8 cellular contexts compared by ENCODE assay signal in genomic region chr7:115008465-115009114, GRCh38.
A peak's percentile ranks its signal among the peaks of the same experiment; 100 is the strongest.
DNase-seq lines count a peak whose midpoint lies in the region; ATAC-seq, FAIRE-seq and TF ChIP-seq lines count a peak whose summit lies in the region.

No MANE protein-coding gene starts in this region.

- no peak overlapping the region for H3K27ac ChIP-seq in PC-3 (ENCODE audit: low read length)

- no peaks in the 10 kb centered on the region for H3F3A ChIP-seq in PC-3 (ENCODE audit: low read length, unreplicated experiment)

- H3K4me2 ChIP-seq in PC-3 (ENCODE audit: low read length): no peak overlapping the region

- no peaks in the 10 kb centered on the region for H3K9me3 Mint-ChIP-seq in neural crest cell

- peaks cover 27% of the 10 kb centered on the region for H3K4me1 ChIP-seq in PC-3 (ENCODE audit: insufficient read depth, low read length)

- peak overlapping the region; percentile 8 for H3K27ac Mint-ChIP-seq in neural crest cell (ENCODE audit: unreplicated experiment)

- no TSS peak for BruUV-seq in PC-3 (replicated peaks; lab: Mats Ljungman, UMichigan)

- no peak overlapping the region for H3K9ac ChIP-seq in PC-3 (ENCODE audit: low read length)

- no peak for TF ChIP-seq CTCF in AG09309 (IDR thresholded peaks at IDR 0.05; ENCODE audit: control insufficient read depth, insufficient read depth, low read depth, low read length, missing control alignments)
- no peak for TF ChIP-seq CTCF in astrocyte of the spinal cord (IDR thresholded peaks at IDR 0.05; ENCODE audit: low read depth, low read length)
- no peak for TF ChIP-seq CTCF in neural crest cell (conservative IDR thresholded peaks at IDR 0.05)
- TF ChIP-seq CTCF in PC-3 (conservative IDR thresholded peaks at IDR 0.05; ENCODE audit: low read depth, low read length): no peak

- POLR2A ChIA-PET in PC-3 (lab: Charles Lee; ENCODE audit: unreplicated experiment): no interaction called here

- no peaks in the 10 kb centered on the region for H3K36me3 ChIP-seq in PC-3 (ENCODE audit: low read depth, low read length)

- DNase-seq in AG09309 (ENCODE audit: low read depth): peak; percentile 45
- peak; percentile 43 for DNase-seq in astrocyte of the spinal cord (ENCODE audit: low read depth, low spot score)
- DNase-seq in neural crest cell (ENCODE audit: low read depth, low spot score): no peak
- DNase-seq in PC-3: no peak
- no peak for DNase-seq in iPS-NIHi11 (ENCODE audit: low spot score)
- no peak for DNase-seq in HTR-8/SVneo (ENCODE audit: insufficient read length, low spot score)

- no peak overlapping the region for H3K4me3 Mint-ChIP-seq in neural crest cell

- peaks cover 7% of the 10 kb centered on the region for H3K36me3 Mint-ChIP-seq in neural crest cell (ENCODE audit: low read depth)

- CTCF ChIA-PET in PC-3 (lab: Charles Lee): no interaction called here

- no peaks in the 10 kb centered on the region for H3K27me3 ChIP-seq in PC-3 (ENCODE audit: low read length)

- H3K4me3 ChIP-seq in AG09309 (ENCODE audit: control insufficient read depth, low read depth, low read length): no peak overlapping the region
- no peak overlapping the region for H3K4me3 ChIP-seq in astrocyte of the spinal cord (ENCODE audit: low read depth, low read length)
- H3K4me3 ChIP-seq in PC-3 (ENCODE audit: low read length): no peak overlapping the region

- H3K79me2 ChIP-seq in PC-3 (ENCODE audit: low read length): no peaks in the 10 kb centered on the region

- H3K27me3 Mint-ChIP-seq in neural crest cell (ENCODE audit: low read depth): no peaks in the 10 kb centered on the region

- ATAC-seq in GM19397 (IDR thresholded peaks at IDR 0.05; ENCODE audit: unreplicated experiment) (peak; percentile 64), HG03378 (IDR thresholded peaks at IDR 0.05; ENCODE audit: unreplicated experiment) (peak; percentile 61), PC-3 (no peak)

- FAIRE-seq in HTR-8/SVneo (lab: Jason Lieb, UNC): no peak

- in situ Hi-C loops in astrocyte of the spinal cord (cut with HindIII; ENCODE audit: low sequenced_read_pairs): no loop called here

- H3K9me2 ChIP-seq in PC-3 (replicated peaks; ENCODE audit: low read length): no peaks in the 10 kb centered on the region

- intact Hi-C loops in PC-3 (cut with micrococcal nuclease): no loop called here

- H3K9me3 ChIP-seq in PC-3 (ENCODE audit: low read length): no peaks in the 10 kb centered on the region

- H3K4me1 Mint-ChIP-seq in neural crest cell: peaks cover 17% of the 10 kb centered on the region

- no peak overlapping the region for H2AFZ ChIP-seq in PC-3 (ENCODE audit: low read length)

- no peaks in the 10 kb centered on the region for H4K20me1 ChIP-seq in PC-3 (ENCODE audit: low read length)

Comparison
In these comparisons a context has a peak if more than half of its experiments do, and no peak if none do; other contexts are left out.
1. DNase-seq: peak in AG09309 (single experiment) and astrocyte of the spinal cord (single experiment); none in neural crest cell (single experiment), PC-3 (single experiment), iPS-NIHi11 (single experiment) and HTR-8/SVneo (single experiment).